In the genomic region with DNA sequence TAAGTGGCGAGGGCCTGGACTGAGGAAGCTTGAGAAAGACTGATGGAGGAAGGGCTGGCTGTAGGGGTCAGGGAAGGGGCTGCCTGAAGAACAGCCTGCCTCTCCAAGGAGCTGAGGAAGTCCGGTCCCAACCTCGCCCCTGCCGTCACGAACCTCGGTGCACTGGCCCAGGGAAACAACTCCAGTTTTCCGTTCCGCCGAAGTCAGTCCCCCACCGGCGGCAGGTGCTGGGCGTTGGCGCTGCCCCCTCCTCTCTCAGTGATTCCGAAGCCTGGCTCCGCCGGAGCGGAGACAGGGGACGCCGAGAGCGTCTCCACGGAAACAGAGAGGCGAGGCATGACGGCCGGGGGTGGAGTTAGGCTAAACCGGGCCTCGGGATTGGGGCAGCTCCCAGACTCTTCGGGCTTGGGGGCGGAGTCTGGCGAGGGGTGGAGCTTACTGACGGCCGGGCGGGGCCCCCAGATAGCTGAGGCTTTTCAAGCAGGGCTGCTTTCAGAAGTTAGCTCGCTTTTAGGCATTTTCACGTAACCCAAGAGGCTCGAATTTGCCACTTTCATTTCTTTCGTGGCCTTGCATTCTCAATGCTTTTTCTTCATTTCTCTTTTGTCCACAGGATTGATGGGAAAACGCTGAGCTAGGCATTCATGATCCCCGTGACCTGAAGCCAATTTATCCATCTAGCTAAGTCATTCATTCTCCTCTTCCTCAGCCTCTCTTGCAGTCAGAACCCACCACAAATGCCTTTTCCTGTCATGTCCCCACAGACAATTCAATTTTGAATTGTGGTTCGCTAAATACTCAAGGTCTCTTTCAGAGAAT, we compare ENCODE assay signal across 8 cellular contexts. TPM values are rescaled to one million over a fixed set of nuclear protein-coding genes. Genes with fewer than 3 reads are reported as not detected.
DNase-seq lines count a peak whose midpoint lies in the region; ATAC-seq and TF ChIP-seq lines count a peak whose summit lies in the region.

A gene with protein sequence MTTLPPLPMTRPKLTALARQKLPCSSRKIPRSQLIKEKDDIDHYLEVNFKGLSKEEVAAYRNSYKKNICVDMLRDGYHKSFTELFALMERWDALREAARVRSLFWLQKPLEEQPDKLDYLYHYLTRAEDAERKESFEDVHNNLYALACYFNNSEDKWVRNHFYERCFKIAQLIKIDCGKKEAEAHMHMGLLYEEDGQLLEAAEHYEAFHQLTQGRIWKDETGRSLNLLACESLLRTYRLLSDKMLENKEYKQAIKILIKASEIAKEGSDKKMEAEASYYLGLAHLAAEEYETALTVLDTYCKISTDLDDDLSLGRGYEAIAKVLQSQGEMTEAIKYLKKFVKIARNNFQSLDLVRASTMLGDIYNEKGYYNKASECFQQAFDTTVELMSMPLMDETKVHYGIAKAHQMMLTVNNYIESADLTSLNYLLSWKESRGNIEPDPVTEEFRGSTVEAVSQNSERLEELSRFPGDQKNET (minus strand): TSS at position 309 of the 819 bp plus-strand sequence. CDS start 5,969 bp downstream, outside the sequence.

- intact Hi-C loops in dorsolateral prefrontal cortex (cut with DNase I): no loop called here

- no peak for TF ChIP-seq CTCF in AG09309 (IDR thresholded peaks at IDR 0.05; ENCODE audit: control insufficient read depth, insufficient read depth, low read depth, low read length, missing control alignments)
- no peak for TF ChIP-seq CTCF in dorsolateral prefrontal cortex (IDR thresholded peaks at IDR 0.05 in 54 of 56, conservative IDR thresholded peaks at IDR 0.05 in 2 of 56; ENCODE audit: low read depth in 1 of 56, partially characterized antibody in 56 of 56)
- no peak for TF ChIP-seq CTCF in liver (IDR thresholded peaks at IDR 0.05; ENCODE audit: low read depth, low read length, missing input control)

- H3K36me3 ChIP-seq in liver (ENCODE audit: control insufficient read depth in 4 of 4, insufficient read depth in 3 of 4, low read depth in 1 of 4, low read length in 3 of 4): no peaks in the 10 kb centered on the region

- WGBS in liver: 3% methylated on average over 39 of the region's 39 CpGs

- no peaks in the 10 kb centered on the region for H3K9me3 ChIP-seq in liver (ENCODE audit: control insufficient read depth in 4 of 4, low read length in 3 of 4)

- peaks cover 0 to 7% (median 0%) of the 10 kb centered on the region in 45 donors for H3K27me3 ChIP-seq in dorsolateral prefrontal cortex
- peaks cover 0 to 6% (median 2%) of the 10 kb centered on the region in 4 donors for H3K27me3 ChIP-seq in liver (ENCODE audit: control insufficient read depth in 4 of 4, insufficient read depth in 4 of 4, low read length in 3 of 4)

- DNase-seq in AG09309 (ENCODE audit: low read depth) (peak; percentile 20), NCI-H510A (lab: John Stamatoyannopoulos, UW) (peak; percentile 84), dorsolateral prefrontal cortex (peak; percentile 76 to 92 (median 88))
- peak; percentile 80 to 82 for DNase-seq in activated CD4-positive, alpha-beta T cell treated with anti-CD3 and anti-CD28 coated beads, Interleukin-2, amount 50 U/mL, for 4 hours
- peak; percentile 78 for DNase-seq in stimulated activated CD4-positive, alpha-beta T cell treated with anti-CD3 and anti-CD28 coated beads, Interleukin-2, amount 100 ng/mL, for 4 hours (ENCODE audit: low read depth)

- ATAC-seq in GM19025 (IDR thresholded peaks at IDR 0.05; ENCODE audit: low read depth, unreplicated experiment) (peak; percentile 100), HG03280 (IDR thresholded peaks at IDR 0.05; ENCODE audit: unreplicated experiment) (peak; percentile 100)

- no peak for TF ChIP-seq RAD21 in liver (IDR thresholded peaks at IDR 0.05)

- no peak within 1 kb of the TSS for H3K27ac ChIP-seq in dorsolateral prefrontal cortex
- H3K27ac ChIP-seq in liver (ENCODE audit: low read depth in 1 of 2, low read length in 2 of 2): no peak within 1 kb of the TSS

- peak within 1 kb of the TSS; percentile 72 for H3K4me3 ChIP-seq in AG09309 (ENCODE audit: control insufficient read depth, low read depth, low read length)
- peak within 1 kb of the TSS; percentile 36 to 74 (median 63) for H3K4me3 ChIP-seq in dorsolateral prefrontal cortex
- H3K4me3 ChIP-seq in liver (ENCODE audit: low read depth in 1 of 3, low read length in 3 of 3): peak within 1 kb of the TSS; percentile 20 to 48 (median 47)

- H3K9ac ChIP-seq in liver (ENCODE audit: low read depth in 1 of 2, low read length in 2 of 2): no peak within 1 kb of the TSS

- peaks cover 0 to 14% (median 9%) of the 10 kb centered on the region in 4 donors for H3K4me1 ChIP-seq in liver (ENCODE audit: control insufficient read depth in 4 of 4, insufficient read depth in 4 of 4, low read length in 3 of 4)

TF ChIP-seq in liver, 16 proteins besides CTCF, POLR2A, EP300 and RAD21:
- TF ChIP-seq EGR1 (IDR thresholded peaks at IDR 0.05; ENCODE audit: low read depth in 2 of 2) (no peak), GABPA (IDR thresholded peaks at IDR 0.05 in 1 of 2, conservative IDR thresholded peaks at IDR 0.05 in 1 of 2) (no peak), MAX (IDR thresholded peaks at IDR 0.05) (no peak), HNF4G (IDR thresholded peaks at IDR 0.05) (no peak), SP1 (IDR thresholded peaks at IDR 0.05) (no peak), NR2F2 (IDR thresholded peaks at IDR 0.05) (no peak), YY1 (IDR thresholded peaks at IDR 0.05) (no peak), RXRA (IDR thresholded peaks at IDR 0.05) (no peak), REST (IDR thresholded peaks at IDR 0.05) (no peak), FOXA2 (IDR thresholded peaks at IDR 0.05) (no peak), TAF1 (conservative IDR thresholded peaks at IDR 0.05) (no peak), FOXA1 (IDR thresholded peaks at IDR 0.05) (no peak), HNF4A (conservative IDR thresholded peaks at IDR 0.05) (no peak), JUND (IDR thresholded peaks at IDR 0.05) (no peak)
- TF ChIP-seq, protein P1, sequence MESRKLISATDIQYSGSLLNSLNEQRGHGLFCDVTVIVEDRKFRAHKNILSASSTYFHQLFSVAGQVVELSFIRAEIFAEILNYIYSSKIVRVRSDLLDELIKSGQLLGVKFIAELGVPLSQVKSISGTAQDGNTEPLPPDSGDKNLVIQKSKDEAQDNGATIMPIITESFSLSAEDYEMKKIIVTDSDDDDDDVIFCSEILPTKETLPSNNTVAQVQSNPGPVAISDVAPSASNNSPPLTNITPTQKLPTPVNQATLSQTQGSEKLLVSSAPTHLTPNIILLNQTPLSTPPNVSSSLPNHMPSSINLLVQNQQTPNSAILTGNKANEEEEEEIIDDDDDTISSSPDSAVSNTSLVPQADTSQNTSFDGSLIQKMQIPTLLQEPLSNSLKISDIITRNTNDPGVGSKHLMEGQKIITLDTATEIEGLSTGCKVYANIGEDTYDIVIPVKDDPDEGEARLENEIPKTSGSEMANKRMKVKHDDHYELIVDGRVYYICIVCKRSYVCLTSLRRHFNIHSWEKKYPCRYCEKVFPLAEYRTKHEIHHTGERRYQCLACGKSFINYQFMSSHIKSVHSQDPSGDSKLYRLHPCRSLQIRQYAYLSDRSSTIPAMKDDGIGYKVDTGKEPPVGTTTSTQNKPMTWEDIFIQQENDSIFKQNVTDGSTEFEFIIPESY (IDR thresholded peaks at IDR 0.05): no peak
- TF ChIP-seq, protein P2, sequence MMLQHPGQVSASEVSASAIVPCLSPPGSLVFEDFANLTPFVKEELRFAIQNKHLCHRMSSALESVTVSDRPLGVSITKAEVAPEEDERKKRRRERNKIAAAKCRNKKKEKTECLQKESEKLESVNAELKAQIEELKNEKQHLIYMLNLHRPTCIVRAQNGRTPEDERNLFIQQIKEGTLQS (IDR thresholded peaks at IDR 0.05): no peak

RNA-seq across cellular contexts. Expression of the gene that starts here (rescaled TPM):
- 1 to 10 TPM in 64 of 120 experiments, under 1 TPM in 50, not detected in 6; 0.25 to 3.2 (median 1.2) TPM for total RNA-seq in dorsolateral prefrontal cortex
- total RNA-seq in liver: not detected
- polyA plus RNA-seq in liver: not detected

Comparison
In these comparisons a context has a peak if more than half of its experiments do, and no peak if none do; other contexts are left out.
1. DNase-seq: peak in every context shown above with its lines; median percentile 88 in dorsolateral prefrontal cortex; 84 in NCI-H510A; 81 in activated CD4-positive, alpha-beta T cell treated with anti-CD3 and anti-CD28 coated beads, Interleukin-2, amount 50 U/mL, for 4 hours; 78 in stimulated activated CD4-positive, alpha-beta T cell treated with anti-CD3 and anti-CD28 coated beads, Interleukin-2, amount 100 ng/mL, for 4 hours; 20 in AG09309.